Comparison of ENCODE assay signal across 8 cellular contexts in genomic region chrX:79366556-79366887, GRCh38. TPM values are rescaled to one million over a fixed set of nuclear protein-coding genes. Genes with fewer than 3 reads are reported as not detected.
DNase-seq lines count a peak whose midpoint lies in the region; ATAC-seq and TF ChIP-seq lines count a peak whose summit lies in the region.

No MANE protein-coding gene starts in this region.

- no peaks in the 10 kb centered on the region for H3K36me3 Mint-ChIP-seq in chondrocyte (ENCODE audit: low read depth)
- H3K36me3 Mint-ChIP-seq in neural progenitor cell = no peaks in the 10 kb centered on the region

- DNase-seq in chondrocyte (ENCODE audit: low spot score) = no peak
- DNase-seq in neural progenitor cell (ENCODE audit: low spot score) = no peak
- no peak for DNase-seq in cerebellar cortex (ENCODE audit: low spot score)
- DNase-seq in activated gamma-delta T cell (lab: John Stamatoyannopoulos, UW) = no peak
- no peak for DNase-seq in NCI-H526 (lab: John Stamatoyannopoulos, UW)

- H3K4me2 ChIP-seq in neural progenitor cell = peak overlapping the region; percentile 75

- no peaks in the 10 kb centered on the region for H3K79me2 ChIP-seq in neural progenitor cell (ENCODE audit: low read depth)

- H3K4me3 ChIP-seq in GM12875 (ENCODE audit: low read depth, low read length) (peak overlapping the region; percentile 68), neural progenitor cell (peak overlapping the region; percentile 44)

- H3K9me3 Mint-ChIP-seq in chondrocyte (ENCODE audit: low read depth) (peaks cover 6% of the 10 kb centered on the region), neural progenitor cell (no peaks in the 10 kb centered on the region)

- no peak overlapping the region for H3K9ac ChIP-seq in neural progenitor cell

- ATAC-seq in HG03066 (IDR thresholded peaks at IDR 0.05; ENCODE audit: low read depth, unreplicated experiment) (peak; percentile 25), HG03460 (IDR thresholded peaks at IDR 0.05; ENCODE audit: unreplicated experiment) (no peak)

- no peak overlapping the region for H3K27ac ChIP-seq in neural progenitor cell

- H3F3A ChIP-seq in neural progenitor cell (ENCODE audit: low read depth) = no peaks in the 10 kb centered on the region

- H3K27me3 ChIP-seq in neural progenitor cell = peaks cover 11% of the 10 kb centered on the region

- no peaks in the 10 kb centered on the region for H3K36me3 ChIP-seq in neural progenitor cell

- TF ChIP-seq CTCF in GM12875 (IDR thresholded peaks at IDR 0.05; ENCODE audit: borderline replicate concordance, insufficient read depth, low read depth, low read length) = 0 out of 2 replicates have a peak, but pooled peaks have one; percentile 9
- TF ChIP-seq CTCF in chondrocyte (IDR thresholded peaks at IDR 0.05) = no peak
- TF ChIP-seq CTCF in neural progenitor cell (IDR thresholded peaks at IDR 0.05) = no peak

- no peaks in the 10 kb centered on the region for H3K4me1 ChIP-seq in neural progenitor cell

- H3K4me3 Mint-ChIP-seq in chondrocyte (ENCODE audit: unreplicated experiment) = peak overlapping the region; percentile 49
- H3K4me3 Mint-ChIP-seq in neural progenitor cell = peak overlapping the region; percentile 87

- H3K4me1 Mint-ChIP-seq in chondrocyte (ENCODE audit: low read depth) (peaks cover 10% of the 10 kb centered on the region), neural progenitor cell (peaks cover 14% of the 10 kb centered on the region)

- H4K20me1 ChIP-seq in neural progenitor cell (ENCODE audit: low read depth) = no peaks in the 10 kb centered on the region

- peak overlapping the region; percentile 77 for H2AFZ ChIP-seq in neural progenitor cell (replicated peaks)

- H3K27me3 Mint-ChIP-seq in chondrocyte (ENCODE audit: low read depth) (no peaks in the 10 kb centered on the region), neural progenitor cell (ENCODE audit: insufficient read depth, low read depth) (no peaks in the 10 kb centered on the region)

- no peaks in the 10 kb centered on the region for H3K9me3 ChIP-seq in neural progenitor cell (ENCODE audit: low read depth)

- H3K27ac Mint-ChIP-seq in chondrocyte (ENCODE audit: unreplicated experiment) = no peak overlapping the region
- H3K27ac Mint-ChIP-seq in neural progenitor cell = no peak overlapping the region

RNA-seq across cellular contexts. Expression of gene ITM2A, which starts 0.6 kb away (rescaled TPM):
- total RNA-seq in chondrocyte = 0.56 TPM in 1 of 3 replicates, not detected in the others
- 1.8 and 2.2 TPM in 2 replicates for total RNA-seq in neural progenitor cell (ENCODE audit: low replicate concordance)
